ENCODE assay signal across 11 cellular contexts in the genomic region with DNA sequence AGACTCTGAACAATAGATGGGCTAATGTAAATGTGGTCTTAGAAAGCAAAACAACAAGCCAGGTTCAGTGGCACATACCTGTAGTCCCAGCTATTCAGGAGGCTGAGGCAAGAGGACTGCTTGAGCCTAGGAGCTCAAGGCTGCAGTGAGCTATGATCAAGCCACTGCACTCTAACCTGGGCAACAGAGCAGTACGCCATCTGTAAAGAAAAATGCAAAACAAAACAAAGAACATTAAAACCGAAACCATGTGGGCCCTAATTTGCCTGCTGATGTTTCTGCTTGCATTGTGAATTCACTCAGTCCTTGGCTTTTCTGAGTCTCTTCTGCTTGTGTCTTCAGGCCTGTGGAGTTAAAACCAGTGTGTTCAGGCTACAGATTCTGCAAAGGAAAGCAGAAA. TPM values are rescaled to one million over a fixed set of nuclear protein-coding genes. Genes with fewer than 3 reads are reported as not detected.
DNase-seq lines count a peak whose midpoint lies in the region; ATAC-seq and TF ChIP-seq lines count a peak whose summit lies in the region.
"Had no signal": no experiment of that assay in that cellular context is flagged by ENCODE, and none has a peak within 500 bp of the region (broad histone marks: within the 10 kb centered on the region; RNA-seq: fewer than 3 reads in every experiment).

No MANE protein-coding gene starts in this region.

- TF ChIP-seq CTCF in dorsolateral prefrontal cortex (IDR thresholded peaks at IDR 0.05 in 54 of 56, conservative IDR thresholded peaks at IDR 0.05 in 2 of 56; ENCODE audit: low read depth in 1 of 56, partially characterized antibody in 56 of 56), result no peak
- TF ChIP-seq CTCF in upper lobe of right lung (IDR thresholded peaks at IDR 0.05), result no peak

- peaks cover 4% of the 10 kb centered on the region for H3K4me1 ChIP-seq in upper lobe of right lung

- ATAC-seq in GM18519 (IDR thresholded peaks at IDR 0.05; ENCODE audit: low FRiP score, unreplicated experiment) (peak; percentile 89), GM21360 (IDR thresholded peaks at IDR 0.05; ENCODE audit: unreplicated experiment) (peak; percentile 79), HG03280 (IDR thresholded peaks at IDR 0.05; ENCODE audit: unreplicated experiment) (peak; percentile 83), upper lobe of right lung (no peak)

- intact Hi-C loops in dorsolateral prefrontal cortex (cut with DNase I), result no loop called here
- intact Hi-C loops in upper lobe of right lung (cut with DNase I), result no loop called here

- H3K36me3 ChIP-seq in upper lobe of right lung, result no peaks in the 10 kb centered on the region
- H3K36me3 ChIP-seq: SJSA1 had no signal

- DNase-seq in dorsolateral prefrontal cortex, result no peak
- DNase-seq in D341Med (ENCODE audit: low spot score), result no peak
- no peak for DNase-seq in amniotic stem cell (lab: John Stamatoyannopoulos, UW)
- no peak for DNase-seq in activated gamma-delta T cell treated with Interleukin-2 at 50 U/mL for 16 hours
- no peak for DNase-seq in upper lobe of right lung
- DNase-seq: H9 had no signal

- H3K27me3 ChIP-seq in dorsolateral prefrontal cortex (no peaks in the 10 kb centered on the region), upper lobe of right lung (no peaks in the 10 kb centered on the region)
- H3K27me3 ChIP-seq: SJSA1 had no signal

- H3K27ac ChIP-seq in dorsolateral prefrontal cortex (peak overlapping the region in 45 of 59 donors; percentile 7 to 81 (median 54)), upper lobe of right lung (no peak overlapping the region)
- H3K27ac ChIP-seq: coronary artery, SJSA1 had no signal

- H3K4me3 ChIP-seq in dorsolateral prefrontal cortex, result no peak overlapping the region
- H3K4me3 ChIP-seq in upper lobe of right lung, result no peak overlapping the region
- H3K4me3 ChIP-seq: coronary artery, SJSA1 had no signal

- no peaks in the 10 kb centered on the region for H3K9me3 ChIP-seq in upper lobe of right lung
- H3K9me3 ChIP-seq: SJSA1 had no signal

RNA-seq across cellular contexts. Expression of a gene that starts 56.7 kb away (rescaled TPM):
- total RNA-seq in dorsolateral prefrontal cortex (100 to 1,000 TPM in 38 of 120 experiments, 10 to 100 TPM in 82; 53.0 to 156 (median 94.4) TPM), upper lobe of right lung (140 TPM)
